In genomic region chr11:77166021-77166420, GRCh38 we compare ENCODE assay signal across 18 cellular contexts. TPM values are rescaled to one million over a fixed set of nuclear protein-coding genes. Genes with fewer than 3 reads are reported as not detected.
A peak's percentile ranks its signal among the peaks of the same experiment; 100 is the strongest.
DNase-seq lines count a peak whose midpoint lies in the region; ATAC-seq and TF ChIP-seq lines count a peak whose summit lies in the region.
"Had no signal": no experiment of that assay in that cellular context is flagged by ENCODE, and none has a peak within 500 bp of the region (broad histone marks: within the 10 kb centered on the region; RNA-seq: fewer than 3 reads in every experiment).

No MANE protein-coding gene starts in this region.

- peaks cover 37% of the 10 kb centered on the region for H3K4me1 Mint-ChIP-seq in nephron progenitor cell

- DNase-seq in left ventricle myocardium inferior (peak; percentile 1), heart right ventricle (no peak), right cardiac atrium (peak in 2 of 3 donors; percentile 7 to 9), nephron progenitor cell (no peak), NCI-H1694 treated with DMSO at 0.1 percent for 48 hours (lab: John Stamatoyannopoulos, UW) (no peak)
- DNase-seq: C1 segment of cervical spinal cord; Calu3; CD4-positive, alpha-beta memory T cell; COR-L47; DMS53; DMS79 treated with DMSO at 0.1 percent for 48 hours; GF-D8; GM23248; H7; HCEC 1CT had no signal

- H3K36me3 Mint-ChIP-seq in nephron progenitor cell (ENCODE audit: low read depth) = no peaks in the 10 kb centered on the region
- H3K36me3 Mint-ChIP-seq: CD4-positive, alpha-beta memory T cell had no signal

- no peaks in the 10 kb centered on the region for H3K9me3 Mint-ChIP-seq in nephron progenitor cell
- H3K9me3 Mint-ChIP-seq: CD4-positive, alpha-beta memory T cell had no signal

- H3K4me3 Mint-ChIP-seq in nephron progenitor cell = no peak overlapping the region
- H3K4me3 Mint-ChIP-seq: CD4-positive, alpha-beta memory T cell had no signal

- TF ChIP-seq CTCF in left ventricle myocardium inferior (IDR thresholded peaks at IDR 0.05; ENCODE audit: borderline replicate concordance) (no peak), heart right ventricle (IDR thresholded peaks at IDR 0.05) (no peak), nephron progenitor cell (IDR thresholded peaks at IDR 0.05) (no peak)

- no peaks in the 10 kb centered on the region for H3K27me3 ChIP-seq in left ventricle myocardium inferior (ENCODE audit: low read depth)
- H3K27me3 ChIP-seq in heart right ventricle = no peaks in the 10 kb centered on the region
- H3K27me3 ChIP-seq in right cardiac atrium (ENCODE audit: control insufficient read depth, insufficient read depth) = no peaks in the 10 kb centered on the region

- H3K4me1 ChIP-seq in left ventricle myocardium inferior (no peaks in the 10 kb centered on the region), heart right ventricle (no peaks in the 10 kb centered on the region), right cardiac atrium (ENCODE audit: control insufficient read depth, insufficient read depth, low read length) (no peaks in the 10 kb centered on the region)

- WGBS in heart right ventricle, 2 donors = 94 to 96% methylated on average over 8 of the region's 8 CpGs
- WGBS in right cardiac atrium = 91% methylated on average over 8 of the region's 8 CpGs

- H3K27ac ChIP-seq in left ventricle myocardium inferior (replicated peaks) (no peak overlapping the region), heart right ventricle (no peak overlapping the region), right cardiac atrium (ENCODE audit: low read length) (no peak overlapping the region)
- H3K27ac ChIP-seq: GM23248 had no signal

- no peaks in the 10 kb centered on the region for H3K9me3 ChIP-seq in left ventricle myocardium inferior (replicated peaks)
- no peaks in the 10 kb centered on the region for H3K9me3 ChIP-seq in heart right ventricle
- no peaks in the 10 kb centered on the region for H3K9me3 ChIP-seq in right cardiac atrium (ENCODE audit: control insufficient read depth, low read length)

- H3K36me3 ChIP-seq in left ventricle myocardium inferior (no peaks in the 10 kb centered on the region), heart right ventricle (no peaks in the 10 kb centered on the region)

- intact Hi-C loops in left ventricle myocardium inferior (cut with micrococcal nuclease) = no loop called here
- intact Hi-C loops in heart right ventricle (cut with DNase I) = no loop called here
- intact Hi-C loops in right cardiac atrium (cut with DNase I) = no loop called here

- ATAC-seq in heart right ventricle (no peak), right cardiac atrium (no peak), GM21619 (IDR thresholded peaks at IDR 0.05; ENCODE audit: unreplicated experiment) (no peak)

- H3K27ac Mint-ChIP-seq in nephron progenitor cell = peak overlapping the region; percentile 59

- H3K4me3 ChIP-seq in left ventricle myocardium inferior (no peak overlapping the region), heart right ventricle (no peak overlapping the region), right cardiac atrium (ENCODE audit: low read length) (no peak overlapping the region)
- H3K4me3 ChIP-seq: GM23248 had no signal

- no peaks in the 10 kb centered on the region for H3K27me3 Mint-ChIP-seq in nephron progenitor cell (ENCODE audit: low read depth, poor library complexity)
- H3K27me3 Mint-ChIP-seq: CD4-positive, alpha-beta memory T cell had no signal

RNA-seq across cellular contexts. Expression of gene MYO7A, which starts 38.0 kb away (rescaled TPM):
- total RNA-seq in left ventricle myocardium inferior (3.2 TPM), heart right ventricle (1 to 10 TPM in 9 of 10 donors, under 1 TPM in 1; 1.00 to 6.8 (median 2.8) TPM), right cardiac atrium (1 to 10 TPM; 5.7 to 8.6 (median 6.8) TPM)
- polyA plus RNA-seq in heart right ventricle (1 to 10 TPM in 1 of 2 donors, under 1 TPM in 1; 0.91 to 5.0 TPM), right cardiac atrium (2.4 TPM)
- total RNA-seq: A172, A673, GM23248 had no signal
- polyA plus RNA-seq: GM23248 had no signal

Comparison
In these comparisons a context has a peak if more than half of its experiments do, and no peak if none do; other contexts are left out.
1. DNase-seq: peak in left ventricle myocardium inferior (single experiment) and right cardiac atrium (2 of 3); none in heart right ventricle (0 of 2), nephron progenitor cell (single experiment) and NCI-H1694 treated with DMSO at 0.1 percent for 48 hours (single experiment).